8 cellular contexts compared by ENCODE assay signal in genomic region chr20:41617059-41617921, GRCh38. TPM values are rescaled to one million over a fixed set of nuclear protein-coding genes. Genes with fewer than 3 reads are reported as not detected.
DNase-seq lines count a peak whose midpoint lies in the region; ATAC-seq and TF ChIP-seq lines count a peak whose summit lies in the region.

No MANE protein-coding gene starts in this region.

- H3K27me3 ChIP-seq in cardiac muscle cell: no peaks in the 10 kb centered on the region

- TF ChIP-seq CTCF in cardiac muscle cell (IDR thresholded peaks at IDR 0.05; ENCODE audit: low read depth, low read length): no peak

- H3K9me3 ChIP-seq in cardiac muscle cell (ENCODE audit: low read depth): no peaks in the 10 kb centered on the region

- H3K27ac ChIP-seq in cardiac muscle cell: peak overlapping the region; percentile 97

- peak overlapping the region; percentile 56 for H3K4me3 ChIP-seq in cardiac muscle cell

- peak; percentile 19 to 50 for DNase-seq in NCI-H2081 (lab: John Stamatoyannopoulos, UW)
- no peak for DNase-seq in NCI-H2081 treated with DMSO at 0.1 percent for 48 hours (lab: John Stamatoyannopoulos, UW)
- DNase-seq in OCI-M1 (lab: John Stamatoyannopoulos, UW): peak; percentile 36
- DNase-seq in activated gamma-delta T cell (lab: John Stamatoyannopoulos, UW): peak; percentile 35
- peak; percentile 50 to 51 for DNase-seq in cardiac muscle cell (ENCODE audit: low read depth in 1 of 2, low spot score in 1 of 2)
- peak; percentile 18 for DNase-seq in pons (ENCODE audit: low spot score)
- no peak for DNase-seq in SKM-1 (lab: John Stamatoyannopoulos, UW; ENCODE audit: unreplicated experiment)

- H3K36me3 ChIP-seq in cardiac muscle cell: no peaks in the 10 kb centered on the region

- ATAC-seq in HG02981 (IDR thresholded peaks at IDR 0.05; ENCODE audit: unreplicated experiment): peak; percentile 15

- peaks cover 6% of the 10 kb centered on the region for H3K4me1 ChIP-seq in cardiac muscle cell (ENCODE audit: low read depth)

RNA-seq across cellular contexts. Expression of gene CHD6, which starts 0.9 kb away (rescaled TPM):
- 29.3 and 61.9 TPM in 2 replicates for total RNA-seq in cardiac muscle cell
- polyA plus RNA-seq in cardiac muscle cell: 56.3 and 75.5 TPM in 2 replicates

Comparison
In these comparisons a context has a peak if more than half of its experiments do, and no peak if none do; other contexts are left out.
1. DNase-seq: peak in NCI-H2081 (2 of 2), OCI-M1 (single experiment), activated gamma-delta T cell (single experiment), cardiac muscle cell (2 of 2) and pons (single experiment); none in NCI-H2081 treated with DMSO at 0.1 percent for 48 hours (single experiment) and SKM-1 (single experiment).